1 cellular context compared by ENCODE assay signal in genomic region chr19:51800849-51801244, GRCh38.
TF ChIP-seq lines count a peak whose summit lies in the region.

No MANE protein-coding gene starts in this region.

TF ChIP-seq in SK-N-SH, 30 proteins besides CTCF, POLR2A, EP300 and RAD21 (continued from another document):
- TF ChIP-seq USF2 (IDR thresholded peaks at IDR 0.05; ENCODE audit: borderline replicate concordance, low read depth, low read length) (no peak), RFX5 (IDR thresholded peaks at IDR 0.05; ENCODE audit: low read length) (no peak), SMC3 (IDR thresholded peaks at IDR 0.05; ENCODE audit: low read depth, low read length) (no peak), RCOR1 (IDR thresholded peaks at IDR 0.05; ENCODE audit: low read length) (no peak), TCF12 (IDR thresholded peaks at IDR 0.05) (no peak), GATA2 (CRISPR knock-in tag; IDR thresholded peaks at IDR 0.05) (no peak), ELF1 (IDR thresholded peaks at IDR 0.05) (no peak), POLR2AphosphoS5 (IDR thresholded peaks at IDR 0.05; ENCODE audit: low read depth, low read length) (no peak)
